ENCODE assay signal across 19 cellular contexts in the genomic region with DNA sequence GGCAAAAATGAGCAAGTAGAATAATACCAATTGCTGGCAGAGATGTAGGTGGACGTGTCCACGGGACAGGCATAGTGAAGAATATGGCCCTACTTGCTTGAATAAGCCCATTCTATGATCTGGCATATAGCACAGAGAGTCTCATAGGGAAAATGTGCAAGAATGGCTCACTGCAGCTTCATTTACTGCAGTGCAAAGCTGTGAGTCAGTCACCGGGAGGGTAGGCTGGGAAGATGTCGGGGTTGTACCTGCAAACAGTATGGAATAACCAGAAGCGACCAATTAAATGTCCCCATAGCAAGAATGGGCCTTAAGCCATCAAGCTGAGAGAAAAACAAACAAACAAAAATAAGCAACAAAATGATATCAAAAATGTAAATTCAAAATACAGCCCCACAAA.
DNase-seq lines count a peak whose midpoint lies in the region; ATAC-seq, FAIRE-seq and TF ChIP-seq lines count a peak whose summit lies in the region.
"Had no signal": no experiment of that assay in that cellular context is flagged by ENCODE, and none has a peak within 500 bp of the region (broad histone marks: within the 10 kb centered on the region; RNA-seq: fewer than 3 reads in every experiment).

No MANE protein-coding gene starts in this region.

- H3K27ac ChIP-seq in HUES48 (ENCODE audit: low read depth, low read length) = peak overlapping the region; percentile 66
- H3K27ac ChIP-seq in foreskin keratinocyte = no peak overlapping the region
- H3K27ac ChIP-seq: A549 had no signal

- TF ChIP-seq CTCF in foreskin keratinocyte (conservative IDR thresholded peaks at IDR 0.05) = no peak

- ATAC-seq in T-helper 17 cell = no peak
- peak; percentile 28 for ATAC-seq in foreskin keratinocyte
- no peak for ATAC-seq in activated naive CD4-positive, alpha-beta T cell treated with anti-CD3 and anti-CD28 coated beads, Interleukin-2, amount 50 U/mL, for 72 hours
- no peak for ATAC-seq in GM18909 (IDR thresholded peaks at IDR 0.05; ENCODE audit: poor library complexity, unreplicated experiment)
- ATAC-seq: A549; CD8-positive, alpha-beta T cell; K562 had no signal

- CTCF ChIA-PET in activated naive CD4-positive, alpha-beta T cell treated with anti-CD3 and anti-CD28 coated beads for 36 hours (lab: Charles Lee) = interaction anchor here (0.6 kb wide), 1 partner anchor 33 kb away, joined by 3 read pairs; no protein-coding TSS in a partner anchor

- intact Hi-C loops in activated naive CD4-positive, alpha-beta T cell treated with anti-CD3 and anti-CD28 coated beads for 36 hours (cut with micrococcal nuclease) = no loop called here

- H3K27me3 ChIP-seq in HUES48 (ENCODE audit: control insufficient read depth, insufficient read depth, low read length) = no peaks in the 10 kb centered on the region
- H3K27me3 ChIP-seq in foreskin keratinocyte = no peaks in the 10 kb centered on the region

- FAIRE-seq in RCC 7860 (lab: Jason Lieb, UNC) = no peak
- FAIRE-seq: A549, D721Med, GM12892, K562 had no signal

- peak overlapping the region; percentile 34 for H3K27ac Mint-ChIP-seq in T-helper 17 cell
- H3K27ac Mint-ChIP-seq in activated naive CD4-positive, alpha-beta T cell treated with anti-CD3 and anti-CD28 coated beads, Interleukin-2, amount 50 U/mL, for 72 hours = peak overlapping the region in 1 of 2 donors; percentile 29
- no peak overlapping the region for H3K27ac Mint-ChIP-seq in activated naive CD4-positive, alpha-beta T cell treated with anti-CD3 and anti-CD28 coated beads for 36 hours
- H3K27ac Mint-ChIP-seq: CD14-positive monocyte; CD8-positive, alpha-beta T cell had no signal

- H3K4me1 ChIP-seq in HUES48 (ENCODE audit: control insufficient read depth, insufficient read depth, low read length) (peaks cover 53% of the 10 kb centered on the region), foreskin keratinocyte (no peaks in the 10 kb centered on the region)
- H3K4me1 ChIP-seq: A549 had no signal

- H3K4me3 Mint-ChIP-seq in T-helper 17 cell = no peak overlapping the region
- no peak overlapping the region for H3K4me3 Mint-ChIP-seq in activated naive CD4-positive, alpha-beta T cell treated with anti-CD3 and anti-CD28 coated beads for 36 hours
- H3K4me3 Mint-ChIP-seq: CD14-positive monocyte; CD8-positive, alpha-beta T cell had no signal

- H3K9ac ChIP-seq in HUES48 (ENCODE audit: low read depth, low read length) = no peak overlapping the region

- H3K9me3 Mint-ChIP-seq in activated naive CD4-positive, alpha-beta T cell treated with anti-CD3 and anti-CD28 coated beads, Interleukin-2, amount 50 U/mL, for 72 hours = no peaks in the 10 kb centered on the region
- H3K9me3 Mint-ChIP-seq in activated naive CD4-positive, alpha-beta T cell treated with anti-CD3 and anti-CD28 coated beads for 36 hours = no peaks in the 10 kb centered on the region
- H3K9me3 Mint-ChIP-seq: CD8-positive, alpha-beta T cell had no signal

- no peaks in the 10 kb centered on the region for H3K9me3 ChIP-seq in HUES48 (ENCODE audit: control insufficient read depth, insufficient read depth, low read length)
- H3K9me3 ChIP-seq in T-helper 17 cell (ENCODE audit: control insufficient read depth, low read length, poor library complexity, severe bottlenecking) = no peaks in the 10 kb centered on the region
- H3K9me3 ChIP-seq: A549 had no signal

- H3K4me1 Mint-ChIP-seq in T-helper 17 cell = peaks cover 2% of the 10 kb centered on the region
- H3K4me1 Mint-ChIP-seq in activated naive CD4-positive, alpha-beta T cell treated with anti-CD3 and anti-CD28 coated beads for 36 hours (ENCODE audit: low read depth) = no peaks in the 10 kb centered on the region

- H3K36me3 Mint-ChIP-seq in T-helper 17 cell (ENCODE audit: low read depth) = no peaks in the 10 kb centered on the region
- no peaks in the 10 kb centered on the region for H3K36me3 Mint-ChIP-seq in activated naive CD4-positive, alpha-beta T cell treated with anti-CD3 and anti-CD28 coated beads, Interleukin-2, amount 50 U/mL, for 72 hours
- H3K36me3 Mint-ChIP-seq in activated naive CD4-positive, alpha-beta T cell treated with anti-CD3 and anti-CD28 coated beads for 36 hours (ENCODE audit: low read depth) = peaks cover 4% of the 10 kb centered on the region
- H3K36me3 Mint-ChIP-seq: CD8-positive, alpha-beta T cell had no signal

- H3K4me3 ChIP-seq in HUES48 (ENCODE audit: low read depth, low read length) = no peak overlapping the region
- H3K4me3 ChIP-seq: A549, K562 had no signal

- H3K27me3 Mint-ChIP-seq in T-helper 17 cell = no peaks in the 10 kb centered on the region
- H3K27me3 Mint-ChIP-seq in activated naive CD4-positive, alpha-beta T cell treated with anti-CD3 and anti-CD28 coated beads for 36 hours (ENCODE audit: low read depth) = no peaks in the 10 kb centered on the region

- H3K36me3 ChIP-seq in HUES48 (ENCODE audit: control insufficient read depth, insufficient read depth, low read length) = peaks cover 34% of the 10 kb centered on the region

- no peak for DNase-seq in T-helper 17 cell
- no peak for DNase-seq in foreskin keratinocyte
- DNase-seq in activated naive CD4-positive, alpha-beta T cell treated with anti-CD3 and anti-CD28 coated beads, Interleukin-2, amount 50 U/mL, for 72 hours (ENCODE audit: low spot score in 2 of 2) = no peak
- no peak for DNase-seq in RCC 7860 (ENCODE audit: low spot score)
- no peak for DNase-seq in activated naive CD4-positive, alpha-beta T cell treated with anti-CD3 and anti-CD28 coated beads for 36 hours
- DNase-seq: CD8-positive, alpha-beta T cell; COR-L47; DMS153; DMS79 treated with DMSO at 0.1 percent for 48 hours; EL; GDM1; H7 had no signal
